Comparison of ENCODE assay signal across 9 cellular contexts in the genomic region with DNA sequence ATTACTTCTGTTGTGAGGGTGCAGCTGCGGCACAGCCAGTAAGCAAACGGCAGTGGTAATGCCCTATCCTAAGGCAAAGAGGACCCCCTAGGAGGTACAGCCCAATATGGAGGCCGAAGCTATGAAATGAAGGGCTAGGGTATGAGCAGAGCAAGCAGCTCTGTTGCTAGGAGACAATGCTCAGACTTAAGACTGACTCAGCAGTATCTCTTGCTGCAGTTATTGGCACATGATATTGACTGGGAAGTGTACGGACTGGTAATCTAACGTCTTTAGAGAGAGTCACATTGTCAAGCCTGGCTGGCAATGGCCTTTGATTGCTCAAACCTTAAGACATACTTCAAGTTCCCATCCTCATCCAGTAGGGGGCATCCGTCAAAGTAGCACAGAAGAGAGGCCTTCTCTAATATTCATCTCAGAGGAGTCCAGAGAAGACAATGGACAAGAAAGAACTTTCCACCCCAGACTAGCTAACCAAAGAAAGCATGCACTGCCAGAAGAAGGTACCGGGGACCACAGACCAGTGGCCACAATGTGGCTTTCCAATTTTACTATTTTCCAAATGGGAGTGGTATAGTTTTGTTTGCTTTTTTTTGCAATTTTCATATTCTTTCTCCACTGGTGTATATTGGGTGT. TPM values are rescaled to one million over a fixed set of nuclear protein-coding genes. Genes with fewer than 3 reads are reported as not detected.
DNase-seq lines count a peak whose midpoint lies in the region; ATAC-seq and TF ChIP-seq lines count a peak whose summit lies in the region.
"Had no signal": no experiment of that assay in that cellular context is flagged by ENCODE, and none has a peak within 500 bp of the region (broad histone marks: within the 10 kb centered on the region; RNA-seq: fewer than 3 reads in every experiment).

No MANE protein-coding gene starts in this region.

- no peaks in the 10 kb centered on the region for H3K36me3 ChIP-seq in stomach
- H3K36me3 ChIP-seq in effector memory CD4-positive, alpha-beta T cell (ENCODE audit: control insufficient read depth, insufficient read depth, low read length) = no peaks in the 10 kb centered on the region

- no peaks in the 10 kb centered on the region for H3K4me1 Mint-ChIP-seq in activated CD8-positive, alpha-beta memory T cell treated with anti-CD3 and anti-CD28 coated beads, Interleukin-2, amount 10 ng/mL, durations not matched to agents 7 days and 5 days
- peaks cover 54% of the 10 kb centered on the region for H3K4me1 Mint-ChIP-seq in WTC11

- H3K27ac ChIP-seq in stomach = no peak overlapping the region
- H3K27ac ChIP-seq in effector memory CD4-positive, alpha-beta T cell (ENCODE audit: insufficient read depth, low read length, poor library complexity, severe bottlenecking) = no peak overlapping the region

- TF ChIP-seq EP300 in stomach (IDR thresholded peaks at IDR 0.05) = no peak

- POLR2A ChIA-PET in WTC11 (lab: Charles Lee) = no interaction called here

- peak; percentile 44 for TF ChIP-seq CTCF in WTC11 (IDR thresholded peaks at IDR 0.05)
- peak in 4 of 7 experiments; percentile 30 to 47 (median 36) for TF ChIP-seq CTCF in stomach (IDR thresholded peaks at IDR 0.05)

- DNase-seq in activated CD8-positive, alpha-beta memory T cell treated with anti-CD3 and anti-CD28 coated beads, Interleukin-2, amount 10 ng/mL, durations not matched to agents 7 days and 5 days = peak; percentile 44
- no peak for DNase-seq in activated CD8-positive, alpha-beta memory T cell treated with anti-CD3 and anti-CD28 coated beads, Interleukin-2, amount 50 U/mL, for 48 hours
- DNase-seq in Kasumi-1 (lab: John Stamatoyannopoulos, UW) (peak; percentile 41 to 51), WTC11 (ENCODE audit: low spot score) (no peak), left ventricle myocardium superior (no peak), stomach (peak; percentile 32), ureter (ENCODE audit: low spot score) (no peak)
- no peak for DNase-seq in effector memory CD4-positive, alpha-beta T cell

- H3K27me3 ChIP-seq in stomach = no peaks in the 10 kb centered on the region
- no peaks in the 10 kb centered on the region for H3K27me3 ChIP-seq in effector memory CD4-positive, alpha-beta T cell (replicated peaks; ENCODE audit: control insufficient read depth, insufficient read depth, low read length, poor library complexity, severe bottlenecking)

- no peaks in the 10 kb centered on the region for H3K27me3 Mint-ChIP-seq in activated CD8-positive, alpha-beta memory T cell treated with anti-CD3 and anti-CD28 coated beads, Interleukin-2, amount 10 ng/mL, durations not matched to agents 7 days and 5 days
- H3K27me3 Mint-ChIP-seq in WTC11 (ENCODE audit: low read depth) = no peaks in the 10 kb centered on the region

- CTCF ChIA-PET in activated CD8-positive, alpha-beta memory T cell treated with anti-CD3 and anti-CD28 coated beads, Interleukin-2, amount 10 ng/mL, durations not matched to agents 7 days and 5 days (lab: Charles Lee) = interaction anchor here (1.2 to 1.5 kb wide), 2 partner anchors 35 to 361 kb away, joined by 4 to 7 read pairs; no protein-coding TSS in a partner anchor
- CTCF ChIA-PET in WTC11 (lab: Charles Lee) = interaction anchor here (1.1 to 2.2 kb wide), 4 partner anchors 13 to 37 kb away, joined by 6 to 10 read pairs (median 7); a partner anchor contains a TSS

- H3K4me1 ChIP-seq in stomach = no peaks in the 10 kb centered on the region
- no peaks in the 10 kb centered on the region for H3K4me1 ChIP-seq in effector memory CD4-positive, alpha-beta T cell (ENCODE audit: control insufficient read depth, insufficient read depth, low read length, poor library complexity, severe bottlenecking)

- peak; percentile 33 for ATAC-seq in activated CD8-positive, alpha-beta memory T cell treated with anti-CD3 and anti-CD28 coated beads, Interleukin-2, amount 10 ng/mL, durations not matched to agents 7 days and 5 days
- ATAC-seq in WTC11 (peak; percentile 33; the same call in 1 of the 2 replicates), left ventricle myocardium superior (peak; percentile 34)

- WGBS in stomach, 5 donors = 51 to 69% (median 61%) methylated on average over 7 of the region's 7 CpGs

- no peak overlapping the region for H3K4me3 ChIP-seq in stomach
- no peak overlapping the region for H3K4me3 ChIP-seq in effector memory CD4-positive, alpha-beta T cell (ENCODE audit: insufficient read depth, low read depth, low read length, poor library complexity, severe bottlenecking)

- no peaks in the 10 kb centered on the region for H3K9me3 Mint-ChIP-seq in activated CD8-positive, alpha-beta memory T cell treated with anti-CD3 and anti-CD28 coated beads, Interleukin-2, amount 10 ng/mL, durations not matched to agents 7 days and 5 days (ENCODE audit: low read depth)
- H3K9me3 Mint-ChIP-seq in WTC11 = 0 out of 2 replicates have a peak, but pooled peaks cover 4% of the 10 kb centered on the region
- H3K9me3 Mint-ChIP-seq: activated naive CD4-positive, alpha-beta T cell treated with anti-CD3 and anti-CD28 coated beads, Interleukin-2, amount 50 U/mL, for 72 hours had no signal

- H3K36me3 Mint-ChIP-seq in activated CD8-positive, alpha-beta memory T cell treated with anti-CD3 and anti-CD28 coated beads, Interleukin-2, amount 10 ng/mL, durations not matched to agents 7 days and 5 days = no peaks in the 10 kb centered on the region
- H3K36me3 Mint-ChIP-seq in WTC11 = peaks cover 3% of the 10 kb centered on the region; the same call in 1 of the 2 replicates
- H3K36me3 Mint-ChIP-seq: activated naive CD4-positive, alpha-beta T cell treated with anti-CD3 and anti-CD28 coated beads, Interleukin-2, amount 50 U/mL, for 72 hours had no signal

- no peak overlapping the region for H3K27ac Mint-ChIP-seq in activated CD8-positive, alpha-beta memory T cell treated with anti-CD3 and anti-CD28 coated beads, Interleukin-2, amount 10 ng/mL, durations not matched to agents 7 days and 5 days
- H3K27ac Mint-ChIP-seq in WTC11 = no peak overlapping the region
- H3K27ac Mint-ChIP-seq: activated naive CD4-positive, alpha-beta T cell treated with anti-CD3 and anti-CD28 coated beads, Interleukin-2, amount 50 U/mL, for 72 hours had no signal

- TF ChIP-seq POLR2A in stomach (IDR thresholded peaks at IDR 0.05) = no peak

- H3K4me3 Mint-ChIP-seq in activated CD8-positive, alpha-beta memory T cell treated with anti-CD3 and anti-CD28 coated beads, Interleukin-2, amount 10 ng/mL, durations not matched to agents 7 days and 5 days = no peak overlapping the region
- H3K4me3 Mint-ChIP-seq in WTC11 = no peak overlapping the region

- no peaks in the 10 kb centered on the region for H3K9me3 ChIP-seq in stomach
- H3K9me3 ChIP-seq in effector memory CD4-positive, alpha-beta T cell (ENCODE audit: control insufficient read depth, low read length) = no peaks in the 10 kb centered on the region

- intact Hi-C loops in left ventricle myocardium superior (cut with micrococcal nuclease) (no loop called here), stomach (cut with DNase I; ENCODE audit: low total_unique reads) (no loop called here)

TF ChIP-seq in WTC11, 78 proteins besides CTCF, POLR2A, EP300 and RAD21 (continues in another document):
- TF ChIP-seq FOXK1 (CRISPR knock-in tag; IDR thresholded peaks at IDR 0.05) = no peak
- no peak for TF ChIP-seq ZBTB21 (CRISPR knock-in tag; IDR thresholded peaks at IDR 0.05; ENCODE audit: borderline replicate concordance)
- TF ChIP-seq, protein P1, sequence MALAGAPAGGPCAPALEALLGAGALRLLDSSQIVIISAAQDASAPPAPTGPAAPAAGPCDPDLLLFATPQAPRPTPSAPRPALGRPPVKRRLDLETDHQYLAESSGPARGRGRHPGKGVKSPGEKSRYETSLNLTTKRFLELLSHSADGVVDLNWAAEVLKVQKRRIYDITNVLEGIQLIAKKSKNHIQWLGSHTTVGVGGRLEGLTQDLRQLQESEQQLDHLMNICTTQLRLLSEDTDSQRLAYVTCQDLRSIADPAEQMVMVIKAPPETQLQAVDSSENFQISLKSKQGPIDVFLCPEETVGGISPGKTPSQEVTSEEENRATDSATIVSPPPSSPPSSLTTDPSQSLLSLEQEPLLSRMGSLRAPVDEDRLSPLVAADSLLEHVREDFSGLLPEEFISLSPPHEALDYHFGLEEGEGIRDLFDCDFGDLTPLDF (CRISPR knock-in tag; IDR thresholded peaks at IDR 0.05) = no peak
- TF ChIP-seq MXD4 (CRISPR knock-in tag; IDR thresholded peaks at IDR 0.05; ENCODE audit: borderline replicate concordance) = no peak
- no peak for TF ChIP-seq ZNF317 (CRISPR knock-in tag; IDR thresholded peaks at IDR 0.05; ENCODE audit: borderline replicate concordance, low read depth)
- no peak for TF ChIP-seq GABPB1 (CRISPR knock-in tag; IDR thresholded peaks at IDR 0.05)
- TF ChIP-seq, protein P2, sequence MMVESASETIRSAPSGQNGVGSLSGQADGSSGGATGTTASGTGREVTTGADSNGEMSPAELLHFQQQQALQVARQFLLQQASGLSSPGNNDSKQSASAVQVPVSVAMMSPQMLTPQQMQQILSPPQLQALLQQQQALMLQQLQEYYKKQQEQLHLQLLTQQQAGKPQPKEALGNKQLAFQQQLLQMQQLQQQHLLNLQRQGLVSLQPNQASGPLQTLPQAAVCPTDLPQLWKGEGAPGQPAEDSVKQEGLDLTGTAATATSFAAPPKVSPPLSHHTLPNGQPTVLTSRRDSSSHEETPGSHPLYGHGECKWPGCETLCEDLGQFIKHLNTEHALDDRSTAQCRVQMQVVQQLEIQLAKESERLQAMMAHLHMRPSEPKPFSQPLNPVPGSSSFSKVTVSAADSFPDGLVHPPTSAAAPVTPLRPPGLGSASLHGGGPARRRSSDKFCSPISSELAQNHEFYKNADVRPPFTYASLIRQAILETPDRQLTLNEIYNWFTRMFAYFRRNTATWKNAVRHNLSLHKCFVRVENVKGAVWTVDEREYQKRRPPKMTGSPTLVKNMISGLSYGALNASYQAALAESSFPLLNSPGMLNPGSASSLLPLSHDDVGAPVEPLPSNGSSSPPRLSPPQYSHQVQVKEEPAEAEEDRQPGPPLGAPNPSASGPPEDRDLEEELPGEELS (CRISPR knock-in tag; IDR thresholded peaks at IDR 0.05) = no peak
- TF ChIP-seq TP53 (CRISPR knock-in tag; IDR thresholded peaks at IDR 0.05) = no peak

RNA-seq across cellular contexts. Expression of a gene that starts 37.0 kb away (rescaled TPM):
- total RNA-seq in activated CD8-positive, alpha-beta memory T cell treated with anti-CD3 and anti-CD28 coated beads, Interleukin-2, amount 10 ng/mL, durations not matched to agents 7 days and 5 days = not detected
- total RNA-seq in WTC11 (2021) (1.3 to 1.6 TPM (median 1.4 TPM) in 3 replicates), left ventricle myocardium superior (not detected), stomach (not detected), ureter (0.34 TPM)
- under 1 TPM in 1 of 3 donors, not detected in 2; 0.10 TPM for polyA plus RNA-seq in stomach
- total RNA-seq: activated naive CD4-positive, alpha-beta T cell treated with anti-CD3 and anti-CD28 coated beads, Interleukin-2, amount 50 U/mL, for 72 hours had no signal

Comparison
In these comparisons a context has a peak if more than half of its experiments do, and no peak if none do; other contexts are left out.
1. DNase-seq: peak in activated CD8-positive, alpha-beta memory T cell treated with anti-CD3 and anti-CD28 coated beads, Interleukin-2, amount 10 ng/mL, durations not matched to agents 7 days and 5 days (single experiment), Kasumi-1 (2 of 2) and stomach (single experiment); none in activated CD8-positive, alpha-beta memory T cell treated with anti-CD3 and anti-CD28 coated beads, Interleukin-2, amount 50 U/mL, for 48 hours (single experiment), WTC11 (single experiment), left ventricle myocardium superior (single experiment), ureter (single experiment) and effector memory CD4-positive, alpha-beta T cell (0 of 3).
2. Peak in every context shown above with its lines, with median percentiles within 50 percentile points of each other: ATAC-seq.